Comparison of ENCODE assay signal across 28 cellular contexts in genomic region chr5:39618391-39618790, GRCh38.
"Had no signal": no experiment of that assay in that cellular context is flagged by ENCODE, and none has a peak within 500 bp of the region (broad histone marks: within the 10 kb centered on the region; RNA-seq: fewer than 3 reads in every experiment).

No MANE protein-coding gene starts in this region.

- H3K4me1 ChIP-seq: adrenal gland, SJCRH30 had no signal

- H3K27me3 ChIP-seq: adrenal gland, brain microvascular endothelial cell, SJCRH30 had no signal

- H3K27me3 Mint-ChIP-seq: activated CD8-positive, alpha-beta T cell treated with anti-CD3 and anti-CD28 coated beads for 36 hours; activated naive CD4-positive, alpha-beta T cell treated with anti-CD3 and anti-CD28 coated beads, Interleukin-2, amount 50 U/mL, for 24 hours; activated T-helper 17 cell treated with anti-CD3 and anti-CD28 coated beads, Interleukin-2, amount 50 U/mL, for 72 hours had no signal

- H3K4me1 Mint-ChIP-seq: activated CD4-positive, alpha-beta T cell treated with anti-CD3 and anti-CD28 coated beads, Interleukin-2, amount 10 ng/mL, durations not matched to agents 24 days and 14 days; activated naive CD4-positive, alpha-beta T cell treated with anti-CD3 and anti-CD28 coated beads, Interleukin-2, amount 50 U/mL, for 24 hours; activated T-helper 17 cell treated with anti-CD3 and anti-CD28 coated beads, Interleukin-2, amount 50 U/mL, for 72 hours had no signal

- H3K4me3 Mint-ChIP-seq: activated CD4-positive, alpha-beta T cell treated with anti-CD3 and anti-CD28 coated beads, Interleukin-2, amount 10 ng/mL, durations not matched to agents 24 days and 14 days; activated CD8-positive, alpha-beta T cell treated with anti-CD3 and anti-CD28 coated beads for 36 hours; activated naive CD4-positive, alpha-beta T cell treated with anti-CD3 and anti-CD28 coated beads, Interleukin-2, amount 50 U/mL, for 24 hours; activated T-cell treated with anti-CD3 and anti-CD28 coated beads, Interleukin-2, amount 50 U/mL, for 72 hours; activated T-helper 17 cell treated with anti-CD3 and anti-CD28 coated beads, Interleukin-2, amount 50 U/mL, for 72 hours had no signal

- H3K27ac Mint-ChIP-seq: activated CD4-positive, alpha-beta T cell treated with anti-CD3 and anti-CD28 coated beads, Interleukin-2, amount 10 ng/mL, durations not matched to agents 24 days and 14 days; activated CD8-positive, alpha-beta T cell treated with anti-CD3 and anti-CD28 coated beads for 36 hours; activated naive CD4-positive, alpha-beta T cell treated with anti-CD3 and anti-CD28 coated beads, Interleukin-2, amount 50 U/mL, for 24 hours; activated T-cell treated with anti-CD3 and anti-CD28 coated beads, Interleukin-2, amount 50 U/mL, for 72 hours; activated T-helper 17 cell treated with anti-CD3 and anti-CD28 coated beads, Interleukin-2, amount 50 U/mL, for 72 hours had no signal

- H3K9me3 Mint-ChIP-seq: activated CD4-positive, alpha-beta T cell treated with anti-CD3 and anti-CD28 coated beads, Interleukin-2, amount 10 ng/mL, durations not matched to agents 24 days and 14 days; activated CD8-positive, alpha-beta T cell treated with anti-CD3 and anti-CD28 coated beads for 36 hours; activated naive CD4-positive, alpha-beta T cell treated with anti-CD3 and anti-CD28 coated beads, Interleukin-2, amount 50 U/mL, for 24 hours; activated T-cell treated with anti-CD3 and anti-CD28 coated beads, Interleukin-2, amount 50 U/mL, for 72 hours; activated T-helper 17 cell treated with anti-CD3 and anti-CD28 coated beads, Interleukin-2, amount 50 U/mL, for 72 hours had no signal

- H3K36me3 Mint-ChIP-seq: activated naive CD4-positive, alpha-beta T cell treated with anti-CD3 and anti-CD28 coated beads, Interleukin-2, amount 50 U/mL, for 24 hours had no signal

- H3K36me3 ChIP-seq: adrenal gland, brain microvascular endothelial cell, SJCRH30 had no signal

- ATAC-seq: activated CD8-positive, alpha-beta T cell treated with anti-CD3 and anti-CD28 coated beads for 36 hours; activated T-cell treated with anti-CD3 and anti-CD28 coated beads, Interleukin-2, amount 50 U/mL, for 72 hours; activated T-helper 17 cell treated with anti-CD3 and anti-CD28 coated beads, Interleukin-2, amount 50 U/mL, for 72 hours; Panc1 had no signal

- H3K9me3 ChIP-seq: adrenal gland, SJCRH30 had no signal

- H3K27ac ChIP-seq: adrenal gland, brain microvascular endothelial cell, SJCRH30, SK-N-MC had no signal

- DNase-seq: activated CD4-positive, alpha-beta T cell treated with anti-CD3 and anti-CD28 coated beads, Interleukin-2, amount 10 ng/mL, durations not matched to agents 24 days and 14 days; activated CD4-positive, alpha-beta T cell treated with anti-CD3 and anti-CD28 coated beads, Interleukin-2, amount 50 U/mL, for 4 hours; activated CD8-positive, alpha-beta T cell treated with anti-CD3 and anti-CD28 coated beads for 36 hours; activated effector memory CD4-positive, alpha-beta T cell treated with anti-CD3 and anti-CD28 coated beads, Interleukin-2, amount 50 U/mL, for 16 hours; activated naive CD4-positive, alpha-beta T cell; activated T-cell treated with anti-CD3 and anti-CD28 coated beads, Interleukin-2, amount 50 U/mL, for 1 hour; activated T-cell treated with anti-CD3 and anti-CD28 coated beads, Interleukin-2, amount 50 U/mL, for 72 hours; adrenal gland; brain microvascular endothelial cell; central memory CD4-positive, alpha-beta T cell; Karpas-422; KBM-7; NCI-H1105; NCI-H1417 treated with DMSO at 0.1 percent for 48 hours; NCI-H187 treated with DMSO at 0.1 percent for 48 hours; NCI-H2081; NCI-H345; NCI-H510A; NCI-H526; NCI-H748 treated with DMSO at 0.1 percent for 48 hours; OCI-M1; SHP77; SJCRH30; T1000 had no signal

- H3K4me3 ChIP-seq: adrenal gland, SJCRH30, SK-N-MC had no signal
